Comparison of ENCODE assay signal across 8 cellular contexts in the genomic region with DNA sequence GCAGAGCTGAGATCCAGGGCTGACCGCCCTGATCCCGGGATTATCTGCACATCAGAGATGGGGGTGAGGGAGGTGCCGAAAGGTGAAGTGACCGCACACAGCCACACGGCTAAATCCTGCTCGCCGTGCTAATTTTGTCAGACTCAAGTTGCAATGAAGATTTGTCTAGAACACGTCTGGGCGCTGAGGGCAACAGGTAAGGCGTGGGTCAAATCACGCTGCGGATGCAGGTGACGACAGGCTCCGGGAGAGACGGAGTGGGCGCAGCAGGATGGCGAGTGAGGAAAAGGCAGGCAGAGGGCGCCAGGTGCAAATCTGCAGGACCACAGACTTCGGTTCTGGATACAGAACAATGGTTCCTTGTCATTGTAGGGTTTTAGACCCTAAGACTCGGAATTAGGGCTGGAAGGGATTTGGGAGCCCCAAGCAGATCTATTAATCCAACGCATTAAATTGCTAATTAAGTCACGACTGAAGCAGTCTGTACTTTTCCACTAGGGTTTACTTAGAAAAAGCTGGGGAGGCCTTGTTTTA. TPM values are rescaled to one million over a fixed set of nuclear protein-coding genes. Genes with fewer than 3 reads are reported as not detected.
DNase-seq lines count a peak whose midpoint lies in the region; ATAC-seq and TF ChIP-seq lines count a peak whose summit lies in the region.

No MANE protein-coding gene starts in this region.

- no peak for ATAC-seq in HG03280 (IDR thresholded peaks at IDR 0.05; ENCODE audit: unreplicated experiment)
- ATAC-seq in HG02763 (IDR thresholded peaks at IDR 0.05; ENCODE audit: unreplicated experiment): no peak

- intact Hi-C loops in esophagus squamous epithelium (cut with DNase I): loop anchor here (5.0 to 10.0 kb wide), 2 partner anchors 137 to 160 kb away; a partner anchor contains a TSS

- WGBS in esophagus squamous epithelium, 2 donors: 20 to 32% methylated on average over 20 to 22 of the region's 22 CpGs
- no CpG with 5 or more reads among the region's 22 CpGs for WGBS in trophoblast cell (ENCODE audit: extremely low coverage, insufficient coverage, insufficient read length)

- peak; percentile 14 for DNase-seq in NCI-H345 (lab: John Stamatoyannopoulos, UW)
- no peak for DNase-seq in NCI-H345 treated with DMSO at 0.1 percent for 48 hours (lab: John Stamatoyannopoulos, UW; ENCODE audit: unreplicated experiment)
- DNase-seq in NCI-H748 treated with DMSO at 0.1 percent for 48 hours (lab: John Stamatoyannopoulos, UW): peak; percentile 9
- DNase-seq in esophagus squamous epithelium (lab: John Stamatoyannopoulos, UW): no peak
- peak; percentile 59 to 62 for DNase-seq in trophoblast cell
- no peak for DNase-seq in T-helper 9 cell

- TF ChIP-seq POLR2A in esophagus squamous epithelium (IDR thresholded peaks at IDR 0.05): no peak

- H3K27ac ChIP-seq in esophagus squamous epithelium (no peak overlapping the region), trophoblast cell (ENCODE audit: low read depth, low read length) (no peak overlapping the region)

- no peak overlapping the region for H3K14ac ChIP-seq in trophoblast cell (ENCODE audit: low read length)

- no peak overlapping the region for H3K4ac ChIP-seq in trophoblast cell (ENCODE audit: low read depth, low read length)

- no peak overlapping the region for H4K8ac ChIP-seq in trophoblast cell (ENCODE audit: low read depth, low read length)

- H4K12ac ChIP-seq in trophoblast cell (ENCODE audit: low read depth, low read length): no peak overlapping the region

- TF ChIP-seq CTCF in esophagus squamous epithelium (IDR thresholded peaks at IDR 0.05): peak; percentile 30 to 59 (median 51)

- H2BK120ac ChIP-seq in trophoblast cell (ENCODE audit: insufficient read depth, low read length, poor library complexity): no peak overlapping the region

- no peak overlapping the region for H2AK5ac ChIP-seq in trophoblast cell (ENCODE audit: low read length)

- no peak overlapping the region for H2BK5ac ChIP-seq in trophoblast cell (ENCODE audit: low read depth, low read length, poor library complexity)

- H4K91ac ChIP-seq in trophoblast cell (ENCODE audit: low read depth, low read length): no peak overlapping the region

- H3K4me1 ChIP-seq in esophagus squamous epithelium (peaks cover 16 to 57% (median 19%) of the 10 kb centered on the region in 3 donors), trophoblast cell (ENCODE audit: control insufficient read depth in 1 of 2, insufficient read depth in 2 of 2, low read length in 2 of 2) (peaks cover 12 to 13% of the 10 kb centered on the region in 2 experiments)

- H2AFZ ChIP-seq in trophoblast cell (ENCODE audit: insufficient read depth, low read length, poor library complexity): no peak overlapping the region

- H3K4me2 ChIP-seq in trophoblast cell (ENCODE audit: low read length): no peak overlapping the region

- H3K9me3 ChIP-seq in esophagus squamous epithelium (no peaks in the 10 kb centered on the region), trophoblast cell (ENCODE audit: insufficient read depth, low read depth, low read length) (no peaks in the 10 kb centered on the region)

- H3K4me3 ChIP-seq in esophagus squamous epithelium: no peak overlapping the region
- H3K4me3 ChIP-seq in trophoblast cell (ENCODE audit: low read depth, low read length): no peak overlapping the region

- H3K79me2 ChIP-seq in trophoblast cell (ENCODE audit: control insufficient read depth, insufficient read depth, low read length, poor library complexity): peaks cover 11% of the 10 kb centered on the region

- H3K18ac ChIP-seq in trophoblast cell (ENCODE audit: low read length): no peak overlapping the region

- H3K23ac ChIP-seq in trophoblast cell (ENCODE audit: low read length): no peak overlapping the region

- H3K36me3 ChIP-seq in esophagus squamous epithelium (no peaks in the 10 kb centered on the region), trophoblast cell (ENCODE audit: control insufficient read depth in 1 of 2, insufficient read depth in 2 of 2, low read length in 2 of 2) (no peaks in the 10 kb centered on the region)

- peaks cover 6% of the 10 kb centered on the region for H3K79me1 ChIP-seq in trophoblast cell (ENCODE audit: low read length)

- no peak overlapping the region for H3K9ac ChIP-seq in trophoblast cell (ENCODE audit: low read length)

- H3K27me3 ChIP-seq in esophagus squamous epithelium (peaks cover 0 to 10% (median 0%) of the 10 kb centered on the region in 4 donors), trophoblast cell (ENCODE audit: insufficient read depth, low read length) (no peaks in the 10 kb centered on the region)

- H2BK12ac ChIP-seq in trophoblast cell (ENCODE audit: low read length): no peak overlapping the region

RNA-seq across cellular contexts. Expression of a gene that starts 1.9 kb away (rescaled TPM):
- 10 to 100 TPM; 28.2 to 50.4 (median 42.1) TPM for total RNA-seq in esophagus squamous epithelium
- polyA plus RNA-seq in trophoblast cell (2013): 21.7 and 21.9 TPM in 2 replicates

Comparison
In these comparisons a context has a peak if more than half of its experiments do, and no peak if none do; other contexts are left out.
1. DNase-seq: peak in NCI-H345 (single experiment), NCI-H748 treated with DMSO at 0.1 percent for 48 hours (single experiment) and trophoblast cell (2 of 2); none in NCI-H345 treated with DMSO at 0.1 percent for 48 hours (single experiment), esophagus squamous epithelium (single experiment) and T-helper 9 cell (single experiment).